In genomic region chr11:126403658-126404057, GRCh38 we compare ENCODE assay signal across 9 cellular contexts. TPM values are rescaled to one million over a fixed set of nuclear protein-coding genes. Genes with fewer than 3 reads are reported as not detected.
DNase-seq lines count a peak whose midpoint lies in the region; ATAC-seq and TF ChIP-seq lines count a peak whose summit lies in the region.
"Had no signal": no experiment of that assay in that cellular context is flagged by ENCODE, and none has a peak within 500 bp of the region (broad histone marks: within the 10 kb centered on the region; RNA-seq: fewer than 3 reads in every experiment).

No MANE protein-coding gene starts in this region.

- no peaks in the 10 kb centered on the region for H3K4me1 Mint-ChIP-seq in activated T-helper 1 cell treated with anti-CD3 and anti-CD28 coated beads, Interleukin-12 subunit alpha, Interleukin-12 subunit beta, Interleukin-2, Interleukin-4 antibody, amounts not matched to agents 30 ng/mL and 10 ng/mL and 1 ng/mL, durations not matched to agents 14 hours and 24 hours and 36 hours (ENCODE audit: low read depth)

- no peak overlapping the region for H3K27ac Mint-ChIP-seq in activated T-helper 1 cell treated with anti-CD3 and anti-CD28 coated beads, Interleukin-12 subunit alpha, Interleukin-12 subunit beta, Interleukin-2, Interleukin-4 antibody, amounts not matched to agents 30 ng/mL and 10 ng/mL and 1 ng/mL, durations not matched to agents 14 hours and 24 hours and 36 hours

- no peaks in the 10 kb centered on the region for H3K9me3 ChIP-seq in WERI-Rb-1 (ENCODE audit: severe bottlenecking)

- H3K9me3 Mint-ChIP-seq in activated T-helper 1 cell treated with anti-CD3 and anti-CD28 coated beads, Interleukin-12 subunit alpha, Interleukin-12 subunit beta, Interleukin-2, Interleukin-4 antibody, amounts not matched to agents 30 ng/mL and 10 ng/mL and 1 ng/mL, durations not matched to agents 14 hours and 24 hours and 36 hours, result no peaks in the 10 kb centered on the region

- no peak for TF ChIP-seq CTCF in WERI-Rb-1 (IDR thresholded peaks at IDR 0.05; ENCODE audit: low read depth, low read length)

- no peaks in the 10 kb centered on the region for H3K27me3 ChIP-seq in WERI-Rb-1 (ENCODE audit: insufficient read depth, low read depth, severe bottlenecking)

- no peaks in the 10 kb centered on the region for H3K27me3 Mint-ChIP-seq in activated T-helper 1 cell treated with anti-CD3 and anti-CD28 coated beads, Interleukin-12 subunit alpha, Interleukin-12 subunit beta, Interleukin-2, Interleukin-4 antibody, amounts not matched to agents 30 ng/mL and 10 ng/mL and 1 ng/mL, durations not matched to agents 14 hours and 24 hours and 36 hours (ENCODE audit: insufficient read depth)

- intact Hi-C loops in activated T-helper 1 cell treated with anti-CD3 and anti-CD28 coated beads, Interleukin-12 subunit alpha, Interleukin-12 subunit beta, Interleukin-2, Interleukin-4 antibody, amounts not matched to agents 30 ng/mL and 10 ng/mL and 1 ng/mL, durations not matched to agents 14 hours and 24 hours and 36 hours (cut with micrococcal nuclease), result no loop called here

- peak overlapping the region; percentile 89 for H3K27ac ChIP-seq in WERI-Rb-1

- peaks cover 10% of the 10 kb centered on the region for H3K36me3 ChIP-seq in WERI-Rb-1

- peak overlapping the region; percentile 36 for H3K4me3 ChIP-seq in WERI-Rb-1 (ENCODE audit: low read depth, low read length)

- H3K36me3 Mint-ChIP-seq in activated T-helper 1 cell treated with anti-CD3 and anti-CD28 coated beads, Interleukin-12 subunit alpha, Interleukin-12 subunit beta, Interleukin-2, Interleukin-4 antibody, amounts not matched to agents 30 ng/mL and 10 ng/mL and 1 ng/mL, durations not matched to agents 14 hours and 24 hours and 36 hours (ENCODE audit: low read depth), result no peaks in the 10 kb centered on the region

- H3K4me3 Mint-ChIP-seq in activated T-helper 1 cell treated with anti-CD3 and anti-CD28 coated beads, Interleukin-12 subunit alpha, Interleukin-12 subunit beta, Interleukin-2, Interleukin-4 antibody, amounts not matched to agents 30 ng/mL and 10 ng/mL and 1 ng/mL, durations not matched to agents 14 hours and 24 hours and 36 hours, result no peak overlapping the region

- peak; percentile 32 for DNase-seq in ELR (ENCODE audit: low read depth)
- peak; percentile 89 for DNase-seq in WERI-Rb-1
- DNase-seq in MV-4-11 (lab: John Stamatoyannopoulos, UW), result no peak
- no peak for DNase-seq in NCI-H2227 (lab: John Stamatoyannopoulos, UW; ENCODE audit: unreplicated experiment)
- DNase-seq in activated T-helper 1 cell treated with anti-CD3 and anti-CD28 coated beads, Interleukin-12 subunit alpha, Interleukin-12 subunit beta, Interleukin-2, Interleukin-4 antibody, amounts not matched to agents 30 ng/mL and 10 ng/mL and 1 ng/mL, durations not matched to agents 14 hours and 24 hours and 36 hours (ENCODE audit: low spot score), result no peak
- no peak for DNase-seq in SIG-M5 treated with dmso at 0.1 percent for 504 hours (lab: John Stamatoyannopoulos, UW; ENCODE audit: unreplicated experiment)
- DNase-seq: NCI-H1417 had no signal

- ATAC-seq in GM19467 (IDR thresholded peaks at IDR 0.05; ENCODE audit: unreplicated experiment) (peak; percentile 99), HG03064 (IDR thresholded peaks at IDR 0.05; ENCODE audit: low read depth, unreplicated experiment) (peak; percentile 96)

RNA-seq across cellular contexts. Expression of gene ST3GAL4, which starts 48.2 kb away (rescaled TPM):
- total RNA-seq in activated T-helper 1 cell treated with anti-CD3 and anti-CD28 coated beads, Interleukin-12 subunit alpha, Interleukin-12 subunit beta, Interleukin-2, Interleukin-4 antibody, amounts not matched to agents 30 ng/mL and 10 ng/mL and 1 ng/mL, durations not matched to agents 14 hours and 24 hours and 36 hours, result 13.2 and 14.1 TPM in 2 replicates

Comparison
In these comparisons a context has a peak if more than half of its experiments do, and no peak if none do; other contexts are left out.
1. DNase-seq: peak in ELR (single experiment) and WERI-Rb-1 (single experiment); none in MV-4-11 (single experiment), NCI-H2227 (single experiment), activated T-helper 1 cell treated with anti-CD3 and anti-CD28 coated beads, Interleukin-12 subunit alpha, Interleukin-12 subunit beta, Interleukin-2, Interleukin-4 antibody, amounts not matched to agents 30 ng/mL and 10 ng/mL and 1 ng/mL, durations not matched to agents 14 hours and 24 hours and 36 hours (single experiment) and SIG-M5 treated with dmso at 0.1 percent for 504 hours (single experiment).